Comparison of ENCODE assay signal across 8 cellular contexts in the genomic region with DNA sequence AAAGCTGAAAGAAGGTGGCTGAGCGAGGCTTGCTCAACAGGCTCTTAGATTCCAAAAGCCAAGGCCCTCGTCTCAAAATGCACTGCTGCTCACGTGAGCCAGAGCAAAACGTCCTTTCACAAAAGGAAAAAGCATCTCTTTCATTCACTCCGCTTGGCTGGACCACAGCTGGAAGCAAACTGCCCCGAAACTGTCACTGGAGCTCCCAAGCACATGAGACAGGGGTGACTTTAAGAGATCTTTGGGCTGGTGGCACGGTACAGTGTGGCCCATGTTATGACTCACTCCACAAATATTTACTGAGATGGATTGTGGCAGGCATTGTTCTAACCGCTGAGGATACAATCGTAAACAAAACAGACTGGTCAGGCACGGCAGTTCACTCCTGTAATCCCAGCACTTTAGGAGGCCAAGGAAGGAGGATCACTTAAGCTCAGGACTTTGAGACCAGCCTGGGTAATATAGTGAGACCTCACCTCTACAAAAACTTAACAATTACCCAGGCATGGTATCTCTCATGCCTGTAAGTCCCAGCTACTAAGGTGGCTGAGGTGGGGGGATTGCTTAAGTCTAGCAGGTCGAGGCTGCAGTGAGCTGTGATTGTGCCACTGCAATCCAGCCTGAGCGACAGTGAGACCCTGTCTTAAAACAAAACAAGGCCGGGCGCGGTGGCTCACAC. TPM values are rescaled to one million over a fixed set of nuclear protein-coding genes. Genes with fewer than 3 reads are reported as not detected.
DNase-seq lines count a peak whose midpoint lies in the region; ATAC-seq and TF ChIP-seq lines count a peak whose summit lies in the region.

No MANE protein-coding gene starts in this region.

- H3K4me1 ChIP-seq in RWPE2 (ENCODE audit: insufficient read depth, poor library complexity, severe bottlenecking) = peaks cover 44% of the 10 kb centered on the region

- no peaks in the 10 kb centered on the region for H3K9me3 ChIP-seq in RWPE2 (ENCODE audit: severe bottlenecking)

- H3K27me3 Mint-ChIP-seq in nephron (ENCODE audit: low read depth) = no peaks in the 10 kb centered on the region

- H3K4me3 Mint-ChIP-seq in nephron = peak overlapping the region; percentile 33 to 72 (median 55)

- no peak overlapping the region for H3K4me3 ChIP-seq in RWPE2 (ENCODE audit: severe bottlenecking)

- no peaks in the 10 kb centered on the region for H3K36me3 ChIP-seq in RWPE2 (ENCODE audit: low read depth)

- DNase-seq in NCI-H146 (lab: John Stamatoyannopoulos, UW) (peak; percentile 29), NCI-H146 treated with DMSO at 0.1 percent for 48 hours (lab: John Stamatoyannopoulos, UW; ENCODE audit: unreplicated experiment) (no peak), RWPE2 (ENCODE audit: low spot score) (no peak), NCI-H187 (lab: John Stamatoyannopoulos, UW) (no peak)

- ATAC-seq in RWPE2 (ENCODE audit: low read depth) (peak; percentile 55; the same call in 2 of the 3 replicates), esophagus mucosa (peak; percentile 32), GM21447 (IDR thresholded peaks at IDR 0.05; ENCODE audit: unreplicated experiment) (no peak), HG02870 (IDR thresholded peaks at IDR 0.05; ENCODE audit: unreplicated experiment) (no peak)

- H3K36me3 Mint-ChIP-seq in nephron (ENCODE audit: low read depth) = no peaks in the 10 kb centered on the region

- TF ChIP-seq CTCF in RWPE2 (IDR thresholded peaks at IDR 0.05; ENCODE audit: poor library complexity, severe bottlenecking) (no peak), nephron (IDR thresholded peaks at IDR 0.05; ENCODE audit: unreplicated experiment in 3 of 3) (no peak)

- H3K27me3 ChIP-seq in RWPE2 (ENCODE audit: insufficient read depth, poor library complexity, severe bottlenecking) = no peaks in the 10 kb centered on the region

- H3K27ac Mint-ChIP-seq in nephron = peak overlapping the region; percentile 72 to 91 (median 75)

- H3K27ac ChIP-seq in RWPE2 (ENCODE audit: poor library complexity, severe bottlenecking) = peak overlapping the region; percentile 93

- peaks cover 39% of the 10 kb centered on the region for H3K4me1 Mint-ChIP-seq in nephron

- no peaks in the 10 kb centered on the region for H3K9me3 Mint-ChIP-seq in nephron

RNA-seq across cellular contexts. Expression of gene PLA2G6, which starts 3.6 kb away (rescaled TPM):
- 12.8 TPM for total RNA-seq in esophagus mucosa

RNA-seq across cellular contexts. Expression of gene MAFF, which starts 23.7 kb away (rescaled TPM):
- 35.6 TPM for total RNA-seq in esophagus mucosa

Comparison
In these comparisons a context has a peak if more than half of its experiments do, and no peak if none do; other contexts are left out.
1. ATAC-seq: peak in RWPE2 (single experiment) and esophagus mucosa (single experiment); none in GM21447 (single experiment) and HG02870 (single experiment).